ENCODE assay signal across 9 cellular contexts in genomic region chr19:46192621-46192989, GRCh38. TPM values are rescaled to one million over a fixed set of nuclear protein-coding genes. Genes with fewer than 3 reads are reported as not detected.
DNase-seq lines count a peak whose midpoint lies in the region; ATAC-seq, FAIRE-seq and TF ChIP-seq lines count a peak whose summit lies in the region.
"Not testable (repeated sequence)": the region's sequence is repeated elsewhere in the genome, so short reads cannot be mapped to it uniquely, and the experiment has no call there.
"Had no signal": no experiment of that assay in that cellular context is flagged by ENCODE, and none has a peak within 500 bp of the region (broad histone marks: within the 10 kb centered on the region; RNA-seq: fewer than 3 reads in every experiment).

No MANE protein-coding gene starts in this region.

- not testable (repeated sequence) for TF ChIP-seq CTCF in IMR-90 (conservative IDR thresholded peaks at IDR 0.05; ENCODE audit: low read depth, low read length); RWPE2 (IDR thresholded peaks at IDR 0.05; ENCODE audit: poor library complexity, severe bottlenecking); K562 (IDR thresholded peaks at IDR 0.05 in 2 of 3, conservative IDR thresholded peaks at IDR 0.05 in 1 of 3; ENCODE audit: insufficient read depth in 2 of 3, low read depth in 1 of 3, low read length in 3 of 3); esophagus squamous epithelium (IDR thresholded peaks at IDR 0.05); mesothelial cell of epicardium (IDR thresholded peaks at IDR 0.05; ENCODE audit: unreplicated experiment)

- H4K5ac ChIP-seq in IMR-90 (ENCODE audit: low read depth, low read length): not testable (repeated sequence)

- not testable (repeated sequence) for H2AFZ ChIP-seq in IMR-90 (replicated peaks; ENCODE audit: low read length, poor library complexity); K562 (ENCODE audit: low read depth, low read length)

- not testable (repeated sequence) for H3K18ac ChIP-seq in IMR-90 (ENCODE audit: low read depth, low read length)

- peaks cover 19% of the 10 kb centered on the region for H3K4me1 Mint-ChIP-seq in mesothelial cell of epicardium

- not testable (repeated sequence) for H3K9me3 ChIP-seq in IMR-90 (ENCODE audit: control insufficient read depth, insufficient read depth, low read length); RWPE2 (ENCODE audit: severe bottlenecking); K562 (replicated peaks; ENCODE audit: control insufficient read depth, insufficient read depth, low read depth, low read length); esophagus squamous epithelium

- not testable (repeated sequence) for TF ChIP-seq POLR2A in IMR-90 (IDR thresholded peaks at IDR 0.05; ENCODE audit: low read depth, low read length); K562 (conservative IDR thresholded peaks at IDR 0.05); esophagus squamous epithelium (IDR thresholded peaks at IDR 0.05)

- not testable (repeated sequence) for H3K4ac ChIP-seq in IMR-90 (ENCODE audit: low read depth, low read length)

- H3K27ac Mint-ChIP-seq in mesothelial cell of epicardium: peak overlapping the region; percentile 83

- not testable (repeated sequence) for H3K9me1 ChIP-seq in IMR-90 (ENCODE audit: insufficient read depth, low read length); K562 (ENCODE audit: control insufficient read depth, insufficient read depth, low read length)

- not testable (repeated sequence) for H3K27ac ChIP-seq in IMR-90 (ENCODE audit: insufficient read depth, low read length)
- H3K27ac ChIP-seq in RWPE2 (ENCODE audit: poor library complexity, severe bottlenecking) (peak overlapping the region; percentile 55), K562 (ENCODE audit: extremely low read depth, low read depth, low read length) (peak overlapping the region; percentile 65; the same call in 2 of the 3 replicates), esophagus squamous epithelium (peak overlapping the region in 3 of 4 donors; percentile 40 to 65 (median 59)), skin epidermis (peak overlapping the region in 13 of 21 experiments; percentile 15 to 67 (median 45))

- H3K56ac ChIP-seq in IMR-90 (ENCODE audit: extremely low read depth, insufficient read depth, low read length): not testable (repeated sequence)

- not testable (repeated sequence) for TF ChIP-seq EP300 in K562 (IDR thresholded peaks at IDR 0.05; ENCODE audit: low read length)

- H2BK120ac ChIP-seq in IMR-90 (ENCODE audit: low read depth, low read length): not testable (repeated sequence)

- DNase-seq in CD1c-positive myeloid dendritic cell (ENCODE audit: extremely low spot score) (peak; percentile 25), NOMO-1 treated with DMSO at 0.1 percent for 48 hours (lab: John Stamatoyannopoulos, UW; ENCODE audit: unreplicated experiment) (peak; percentile 42)
- DNase-seq in IMR-90; RWPE2 (ENCODE audit: low spot score); K562 (ENCODE audit: extremely low read depth in 1 of 4, low spot score in 3 of 4); esophagus squamous epithelium (lab: John Stamatoyannopoulos, UW); mesothelial cell of epicardium (ENCODE audit: low spot score in 2 of 2, unreplicated experiment in 2 of 2): not testable (repeated sequence)

- not testable (repeated sequence) for H3K4me3 ChIP-seq in IMR-90 (ENCODE audit: insufficient read depth, low read depth, low read length); RWPE2 (ENCODE audit: severe bottlenecking); K562; esophagus squamous epithelium; skin epidermis

- ATAC-seq in IMR-90 (ENCODE audit: low read depth): peak; percentile 19; the same call in 1 of the 2 replicates
- ATAC-seq in RWPE2 (ENCODE audit: low read depth); K562: not testable (repeated sequence)

- H3K27me3 ChIP-seq in IMR-90 (ENCODE audit: control insufficient read depth, insufficient read depth, low read length) (peaks cover 69% of the 10 kb centered on the region), K562 (ENCODE audit: control insufficient read depth in 2 of 2, insufficient read depth in 2 of 2, low read length in 2 of 2) (peaks cover 0 to 17% of the 10 kb centered on the region in 2 experiments; a peak in 4 of 5 replicates), esophagus squamous epithelium (peaks cover 0 to 48% (median 0%) of the 10 kb centered on the region in 4 donors)
- not testable (repeated sequence) for H3K27me3 ChIP-seq in RWPE2 (ENCODE audit: insufficient read depth, poor library complexity, severe bottlenecking)

- not testable (repeated sequence) for FAIRE-seq in K562 (lab: Jason Lieb, UNC)

- peaks cover 14% of the 10 kb centered on the region for H3K27me3 Mint-ChIP-seq in mesothelial cell of epicardium (ENCODE audit: low read depth)

- H3K79me2 ChIP-seq in K562 (ENCODE audit: control insufficient read depth, insufficient read depth, low read length): not testable (repeated sequence)

- H2BK20ac ChIP-seq in IMR-90 (ENCODE audit: low read depth, low read length): not testable (repeated sequence)

- in situ Hi-C loops in IMR-90 (cut with MboI; ENCODE audit: low sequenced_read_pairs); K562 (cut with MboI): not testable (repeated sequence)

- H2BK15ac ChIP-seq in IMR-90 (ENCODE audit: low read depth, low read length): not testable (repeated sequence)

- not testable (repeated sequence) for TF ChIP-seq RAD21 in IMR-90 (IDR thresholded peaks at IDR 0.05; ENCODE audit: low read length); K562 (CRISPR knock-in tag; conservative IDR thresholded peaks at IDR 0.05 in 1 of 2, IDR thresholded peaks at IDR 0.05 in 1 of 2)

- BruUV-seq in IMR-90 (replicated peaks; lab: Mats Ljungman, UMichigan); K562 (replicated peaks; lab: Mats Ljungman, UMichigan): not testable (repeated sequence)

- dilution Hi-C loops in IMR-90 (cut with HindIII; ENCODE audit: low sequenced_read_pairs, unreplicated experiment): not testable (repeated sequence)

- not testable (repeated sequence) for H3K4me1 ChIP-seq in IMR-90 (ENCODE audit: control insufficient read depth, insufficient read depth, low read length); K562 (replicated peaks in 1 of 2; ENCODE audit: control insufficient read depth in 2 of 2, insufficient read depth in 2 of 2, low read length in 2 of 2)
- peaks cover 25% of the 10 kb centered on the region for H3K4me1 ChIP-seq in RWPE2 (ENCODE audit: insufficient read depth, poor library complexity, severe bottlenecking)
- peaks cover 8 to 45% (median 13%) of the 10 kb centered on the region in 3 donors for H3K4me1 ChIP-seq in esophagus squamous epithelium

- H4K8ac ChIP-seq in IMR-90 (ENCODE audit: low read depth in 2 of 2, low read length in 2 of 2): not testable (repeated sequence)

- H3K14ac ChIP-seq in IMR-90 (replicated peaks; ENCODE audit: low read depth, low read length): not testable (repeated sequence)

- CTCF ChIA-PET in IMR-90 (lab: Yijun Ruan, JAX) (interaction anchor here (1.5 to 1.6 kb wide), 2 partner anchors 115 to 164 kb away, joined by 3 to 4 read pairs; no protein-coding TSS in a partner anchor), K562 (lab: Yijun Ruan, JAX; ENCODE audit: low intra/inter-chr PET ratio) (interaction anchor here (0.6 to 1.0 kb wide), 2 partner anchors 114 to 350 kb away, joined by 3 to 4 read pairs; no protein-coding TSS in a partner anchor)

- 92% methylated on average over 2 of the region's 5 CpGs; no CpG with 5 or more reads in 1 of the 2 experiments for WGBS in IMR-90 (ENCODE audit: extremely low coverage in 2 of 2, insufficient read length in 1 of 2), 2 experiments
- WGBS in K562 (ENCODE audit: insufficient coverage, low coverage, missing lambda C conversion rate): 35% methylated on average over 5 of the region's 5 CpGs
- 57 to 73% methylated on average over 5 of the region's 5 CpGs for WGBS in esophagus squamous epithelium, 2 donors

- not testable (repeated sequence) for H3K4me2 ChIP-seq in IMR-90 (ENCODE audit: low read depth, low read length)
- H3K4me2 ChIP-seq in K562 (ENCODE audit: insufficient read depth, low read length): 0 out of 2 replicates have a peak overlapping the region, but pooled peaks have one; percentile 4

- H3K4me3 Mint-ChIP-seq in mesothelial cell of epicardium: not testable (repeated sequence)

- H3K79me1 ChIP-seq in IMR-90 (ENCODE audit: low read depth in 1 of 2, low read length in 2 of 2): not testable (repeated sequence)

- H3K36me3 ChIP-seq in IMR-90 (ENCODE audit: control insufficient read depth, insufficient read depth, low read length); RWPE2 (ENCODE audit: low read depth); K562 (ENCODE audit: control insufficient read depth, insufficient read depth, low read length); esophagus squamous epithelium: not testable (repeated sequence)

- H3K9me3 Mint-ChIP-seq in mesothelial cell of epicardium: not testable (repeated sequence)

- not testable (repeated sequence) for H4K20me1 ChIP-seq in IMR-90 (ENCODE audit: insufficient read depth, low read length); K562 (replicated peaks; ENCODE audit: control insufficient read depth, insufficient read depth, low read length)

- POLR2A ChIA-PET in IMR-90 (lab: Charles Lee; ENCODE audit: unreplicated experiment): not testable (repeated sequence)
- POLR2A ChIA-PET in K562 (lab: Yijun Ruan, JAX): interaction anchor here (1.2 kb wide), 1 partner anchor 79 kb away, joined by 3 read pairs; no protein-coding TSS in a partner anchor

- intact Hi-C loops in IMR-90 (cut with micrococcal nuclease); K562 (cut with micrococcal nuclease); esophagus squamous epithelium (cut with DNase I): not testable (repeated sequence)

- H3K36me3 Mint-ChIP-seq in mesothelial cell of epicardium: not testable (repeated sequence)

- H2AK9ac ChIP-seq in IMR-90 (replicated peaks; ENCODE audit: low read depth, low read length, poor library complexity): not testable (repeated sequence)

- not testable (repeated sequence) for H2AK5ac ChIP-seq in IMR-90 (ENCODE audit: low read depth, low read length)

- H3K23ac ChIP-seq in IMR-90 (ENCODE audit: low read depth, low read length): not testable (repeated sequence)

- not testable (repeated sequence) for H3K9ac ChIP-seq in IMR-90 (ENCODE audit: low read depth, low read length); K562 (ENCODE audit: insufficient read depth in 1 of 2, low read depth in 2 of 2, low read length in 2 of 2)

- not testable (repeated sequence) for H2BK5ac ChIP-seq in IMR-90 (ENCODE audit: low read depth, low read length, poor library complexity, severe bottlenecking)

- not testable (repeated sequence) for H4K91ac ChIP-seq in IMR-90 (ENCODE audit: insufficient read depth, low read depth, low read length)

RNA-seq across cellular contexts. Expression of gene IGFL1, which starts 36.9 kb away (rescaled TPM):
- not detected in 2 replicates for total RNA-seq in IMR-90 (2012; rRNA removed)
- polyA plus RNA-seq in IMR-90 (2012; rRNA removed): not detected in 2 replicates
- polyA plus RNA-seq in IMR-90 (2012; cell fraction: cytosol; rRNA removed): not detected in 2 replicates
- not detected in 2 replicates for polyA plus RNA-seq in IMR-90 (2012; cell fraction: nucleus; rRNA removed; ENCODE audit: low replicate concordance)
- not detected in 2 replicates for total RNA-seq in K562 (2011; cell fraction: chromatin; rRNA removed; ENCODE audit: low replicate concordance)
- total RNA-seq in K562 (2011; cell fraction: nucleolus; rRNA removed): not detected in 2 replicates
- total RNA-seq in K562 (2011; cell fraction: nucleoplasm; rRNA removed): not detected in 2 replicates
- total RNA-seq in K562 (2014; rRNA removed): not detected in 2 replicates
- not detected in 2 replicates for total RNA-seq in K562 (2014; rRNA removed; fragmentation: Illumina TruSeq; extraction: Trizol)
- not detected in 2 replicates for total RNA-seq in K562 (2015; rRNA removed; fragmentation: Illumina TruSeq; extraction: Trizol)
- not detected in 2 replicates for total RNA-seq in K562 (2021)
- not detected in 2 replicates for polyA plus RNA-seq in K562 (2011; rRNA removed)
- not detected in 2 replicates for polyA plus RNA-seq in K562 (2011; cell fraction: cytosol; rRNA removed)
- not detected in 2 replicates for polyA plus RNA-seq in K562 (2011; cell fraction: nucleus; rRNA removed)
- polyA plus RNA-seq in K562 (2012): not detected in 2 replicates
- polyA plus RNA-seq in K562 (2014; fragmentation: Illumina TruSeq; extraction: Trizol): not detected in 2 replicates
- not detected for polyA plus RNA-seq in K562 (2014; fragmentation: Nextera tagmentation; extraction: Ambion mirVana)
- polyA plus RNA-seq in K562 (2014; rRNA removed): not detected in 2 replicates
- polyA minus RNA-seq in K562 (2011; rRNA and poly(A)+ RNA removed): not detected in 2 replicates
- not detected in 2 replicates for polyA minus RNA-seq in K562 (2011; cell fraction: cytosol; rRNA and poly(A)+ RNA removed)
- not detected in 2 replicates for polyA minus RNA-seq in K562 (2011; cell fraction: nucleus; rRNA and poly(A)+ RNA removed)
- 10 to 100 TPM in 3 of 4 donors, 1 to 10 TPM in 1; 2.9 to 46.0 (median 22.0) TPM for total RNA-seq in esophagus squamous epithelium
- total RNA-seq in mesothelial cell of epicardium: 0.29 TPM in 1 of 3 replicates, not detected in the others
- polyA plus RNA-seq: BJ had no signal

RNA-seq across cellular contexts. Expression of gene IGFL2, which starts 44.6 kb away (rescaled TPM):
- total RNA-seq in IMR-90 (2012; rRNA removed): not detected in 2 replicates
- polyA plus RNA-seq in IMR-90 (2012; rRNA removed): not detected in 2 replicates
- polyA plus RNA-seq in IMR-90 (2012; cell fraction: cytosol; rRNA removed): not detected in 2 replicates
- polyA plus RNA-seq in IMR-90 (2012; cell fraction: nucleus; rRNA removed; ENCODE audit: low replicate concordance): not detected in 2 replicates
- total RNA-seq in K562 (2011; cell fraction: chromatin; rRNA removed; ENCODE audit: low replicate concordance): not detected in 2 replicates
- not detected in 2 replicates for total RNA-seq in K562 (2011; cell fraction: nucleolus; rRNA removed)
- total RNA-seq in K562 (2011; cell fraction: nucleoplasm; rRNA removed): not detected in 2 replicates
- total RNA-seq in K562 (2014; rRNA removed): 0.57 and 0.68 TPM in 2 replicates
- 0.55 TPM in 1 of 2 replicates, not detected in the other for total RNA-seq in K562 (2014; rRNA removed; fragmentation: Illumina TruSeq; extraction: Trizol)
- total RNA-seq in K562 (2015; rRNA removed; fragmentation: Illumina TruSeq; extraction: Trizol): 1.7 and 2.6 TPM in 2 replicates
- total RNA-seq in K562 (2021): 0.47 and 0.75 TPM in 2 replicates
- polyA plus RNA-seq in K562 (2011; rRNA removed): 0.72 TPM in 1 of 2 replicates, not detected in the other
- 0.90 TPM in 1 of 2 replicates, not detected in the other for polyA plus RNA-seq in K562 (2011; cell fraction: cytosol; rRNA removed)
- 0.22 TPM in 1 of 2 replicates, not detected in the other for polyA plus RNA-seq in K562 (2011; cell fraction: nucleus; rRNA removed)
- polyA plus RNA-seq in K562 (2012): 2.2 and 5.4 TPM in 2 replicates
- 0.61 and 0.79 TPM in 2 replicates for polyA plus RNA-seq in K562 (2014; fragmentation: Illumina TruSeq; extraction: Trizol)
- polyA plus RNA-seq in K562 (2014; fragmentation: Nextera tagmentation; extraction: Ambion mirVana): under 1 TPM; 0.42 to 0.77 TPM
- 0.36 TPM in 1 of 2 replicates, not detected in the other for polyA plus RNA-seq in K562 (2014; rRNA removed)
- polyA minus RNA-seq in K562 (2011; rRNA and poly(A)+ RNA removed): not detected in 2 replicates
- polyA minus RNA-seq in K562 (2011; cell fraction: cytosol; rRNA and poly(A)+ RNA removed): not detected in 2 replicates
- polyA minus RNA-seq in K562 (2011; cell fraction: nucleus; rRNA and poly(A)+ RNA removed): not detected in 2 replicates
- not detected for total RNA-seq in esophagus squamous epithelium
- 2.0 to 3.7 TPM (median 3.7 TPM) in 3 replicates for total RNA-seq in mesothelial cell of epicardium
- polyA plus RNA-seq: BJ had no signal
